ENCODE assay signal across 31 cellular contexts in the genomic region with DNA sequence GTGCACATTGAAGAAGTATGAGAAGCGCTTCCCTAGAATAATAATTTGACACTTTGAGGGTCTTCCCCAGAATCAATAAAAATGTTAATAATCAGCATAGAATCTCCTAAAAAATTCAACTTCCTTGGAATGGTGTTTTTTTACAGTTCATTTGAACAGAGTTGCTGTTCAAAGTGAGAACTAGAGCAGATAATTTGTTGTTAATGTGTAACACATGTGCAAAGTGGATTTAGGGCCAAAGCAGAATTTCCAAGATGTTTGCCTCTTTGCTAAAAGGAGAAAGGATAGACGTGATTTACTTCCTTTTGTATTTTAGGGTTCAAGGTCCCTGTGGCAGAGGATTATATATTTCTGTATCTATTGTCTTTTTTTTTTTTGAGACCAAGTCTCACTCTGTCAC.
"Had no signal": no experiment of that assay in that cellular context is flagged by ENCODE, and none has a peak within 500 bp of the region (broad histone marks: within the 10 kb centered on the region; RNA-seq: fewer than 3 reads in every experiment).

No MANE protein-coding gene starts in this region.

- H3K4me3 ChIP-seq: adrenal gland, body of pancreas, gastrocnemius medialis, heart left ventricle had no signal

- H3K4me1 ChIP-seq: adrenal gland, foreskin keratinocyte, gastrocnemius medialis, heart left ventricle had no signal

- H3K27me3 Mint-ChIP-seq: activated CD4-positive, alpha-beta T cell treated with anti-CD3 and anti-CD28 coated beads, Interleukin-2, amount 10 ng/mL, durations not matched to agents 7 days and 5 days; activated CD8-positive, alpha-beta T cell treated with anti-CD3 and anti-CD28 coated beads for 36 hours; activated naive CD4-positive, alpha-beta T cell treated with anti-CD3 and anti-CD28 coated beads, Interleukin-2, amount 50 U/mL, for 24 hours; activated naive CD8-positive, alpha-beta T cell treated with anti-CD3 and anti-CD28 coated beads for 36 hours; activated naive CD8-positive, alpha-beta T cell treated with anti-CD3 and anti-CD28 coated beads, Interleukin-2, amount 50 U/mL, for 24 hours; activated T-helper 17 cell treated with anti-CD3 and anti-CD28 coated beads, Interleukin-2, amount 50 U/mL, for 72 hours; T-helper 17 cell had no signal

- H3K27ac Mint-ChIP-seq: activated CD4-positive, alpha-beta T cell treated with anti-CD3 and anti-CD28 coated beads, Interleukin-2, amount 10 ng/mL, durations not matched to agents 7 days and 5 days; activated CD8-positive, alpha-beta T cell treated with anti-CD3 and anti-CD28 coated beads for 36 hours; activated naive CD4-positive, alpha-beta T cell treated with anti-CD3 and anti-CD28 coated beads, Interleukin-2, amount 50 U/mL, for 24 hours; activated naive CD8-positive, alpha-beta T cell treated with anti-CD3 and anti-CD28 coated beads for 36 hours; activated naive CD8-positive, alpha-beta T cell treated with anti-CD3 and anti-CD28 coated beads, Interleukin-2, amount 50 U/mL, for 24 hours; activated T-helper 17 cell treated with anti-CD3 and anti-CD28 coated beads, Interleukin-2, amount 50 U/mL, for 72 hours; endodermal cell; T-helper 17 cell had no signal

- H3K27me3 ChIP-seq: adrenal gland, body of pancreas, foreskin keratinocyte, gastrocnemius medialis, heart left ventricle had no signal

- H3K9me3 Mint-ChIP-seq: activated CD4-positive, alpha-beta T cell treated with anti-CD3 and anti-CD28 coated beads, Interleukin-2, amount 10 ng/mL, durations not matched to agents 7 days and 5 days; activated naive CD4-positive, alpha-beta T cell treated with anti-CD3 and anti-CD28 coated beads, Interleukin-2, amount 50 U/mL, for 24 hours; activated naive CD8-positive, alpha-beta T cell treated with anti-CD3 and anti-CD28 coated beads for 36 hours; activated naive CD8-positive, alpha-beta T cell treated with anti-CD3 and anti-CD28 coated beads, Interleukin-2, amount 50 U/mL, for 24 hours; activated T-cell treated with anti-CD3 and anti-CD28 coated beads, Interleukin-2, amount 50 U/mL, for 4 hours; activated T-helper 17 cell treated with anti-CD3 and anti-CD28 coated beads, Interleukin-2, amount 50 U/mL, for 72 hours; endodermal cell had no signal

- H3K36me3 ChIP-seq: adrenal gland, gastrocnemius medialis, heart left ventricle had no signal

- H3K27ac ChIP-seq: adrenal gland, body of pancreas, foreskin keratinocyte, gastrocnemius medialis, heart left ventricle had no signal

- ATAC-seq: activated CD8-positive, alpha-beta T cell treated with anti-CD3 and anti-CD28 coated beads for 36 hours; activated naive CD8-positive, alpha-beta T cell treated with anti-CD3 and anti-CD28 coated beads, Interleukin-2, amount 50 U/mL, for 24 hours; activated T-cell treated with anti-CD3 and anti-CD28 coated beads, Interleukin-2, amount 50 U/mL, for 4 hours; activated T-helper 17 cell treated with anti-CD3 and anti-CD28 coated beads, Interleukin-2, amount 50 U/mL, for 72 hours; body of pancreas; esophagus mucosa; foreskin keratinocyte; gastrocnemius medialis; heart left ventricle; T-helper 17 cell had no signal

- FAIRE-seq: colon had no signal

- H3K4me1 Mint-ChIP-seq: activated CD4-positive, alpha-beta T cell treated with anti-CD3 and anti-CD28 coated beads, Interleukin-2, amount 10 ng/mL, durations not matched to agents 7 days and 5 days had no signal

- H3K4me3 Mint-ChIP-seq: activated CD4-positive, alpha-beta T cell treated with anti-CD3 and anti-CD28 coated beads, Interleukin-2, amount 10 ng/mL, durations not matched to agents 7 days and 5 days; activated CD8-positive, alpha-beta T cell treated with anti-CD3 and anti-CD28 coated beads for 36 hours; activated naive CD4-positive, alpha-beta T cell treated with anti-CD3 and anti-CD28 coated beads, Interleukin-2, amount 50 U/mL, for 24 hours; activated naive CD8-positive, alpha-beta T cell treated with anti-CD3 and anti-CD28 coated beads for 36 hours; activated naive CD8-positive, alpha-beta T cell treated with anti-CD3 and anti-CD28 coated beads, Interleukin-2, amount 50 U/mL, for 24 hours; activated T-cell treated with anti-CD3 and anti-CD28 coated beads, Interleukin-2, amount 50 U/mL, for 4 hours; activated T-helper 17 cell treated with anti-CD3 and anti-CD28 coated beads, Interleukin-2, amount 50 U/mL, for 72 hours; endodermal cell; T-helper 17 cell had no signal

- DNase-seq: activated CD4-positive, alpha-beta T cell treated with anti-CD3 and anti-CD28 coated beads for 1 hour; activated CD4-positive, alpha-beta T cell treated with anti-CD3 and anti-CD28 coated beads for 4 hours; activated CD4-positive, alpha-beta T cell treated with anti-CD3 and anti-CD28 coated beads, Interleukin-2, amount 10 ng/mL, durations not matched to agents 7 days and 5 days; activated CD4-positive, alpha-beta T cell treated with anti-CD3 and anti-CD28 coated beads, Interleukin-2, amount 50 U/mL, for 4 hours; activated CD8-positive, alpha-beta memory T cell treated with anti-CD3 and anti-CD28 coated beads for 24 hours; activated CD8-positive, alpha-beta T cell treated with anti-CD3 and anti-CD28 coated beads for 36 hours; activated effector memory CD4-positive, alpha-beta T cell treated with Interleukin-2 at 50 U/mL for 16 hours; activated gamma-delta T cell treated with Interleukin-2 at 50 U/mL for 16 hours; activated naive CD4-positive, alpha-beta T cell treated with Interleukin-2 at 50 U/mL for 16 hours; activated naive CD8-positive, alpha-beta T cell treated with anti-CD3 and anti-CD28 coated beads for 36 hours; activated naive CD8-positive, alpha-beta T cell treated with anti-CD3 and anti-CD28 coated beads, Interleukin-2, amount 50 U/mL, for 24 hours; activated T-cell treated with anti-CD3 and anti-CD28 coated beads, Interleukin-2, amount 50 U/mL, for 4 hours; adrenal gland; amygdala; aorta; body of pancreas; caudate nucleus; cortex of kidney; dermis blood vessel endothelial cell; effector CD8-positive, alpha-beta T cell; endodermal cell; foreskin keratinocyte; gastrocnemius medialis; glutamatergic neuron; heart left ventricle; T-helper 1 cell; T-helper 17 cell had no signal

- H3K9me3 ChIP-seq: adrenal gland, body of pancreas, gastrocnemius medialis, heart left ventricle had no signal
